Comparison of ENCODE assay signal across 8 cellular contexts in genomic region chr9:115035872-115036612, GRCh38.
A peak's percentile ranks its signal among the peaks of the same experiment; 100 is the strongest.
DNase-seq lines count a peak whose midpoint lies in the region; ATAC-seq and TF ChIP-seq lines count a peak whose summit lies in the region.

No MANE protein-coding gene starts in this region.

- intact Hi-C loops in mucosa of descending colon (cut with DNase I, micrococcal nuclease) = no loop called here

- TF ChIP-seq CTCF in GM12864 (IDR thresholded peaks at IDR 0.05; ENCODE audit: low read depth, low read length, missing control alignments) (no peak), mucosa of descending colon (IDR thresholded peaks at IDR 0.05) (no peak)

- no peak overlapping the region for H3K4me3 ChIP-seq in GM12864 (ENCODE audit: low read depth, low read length)
- H3K4me3 ChIP-seq in Karpas-422 (ENCODE audit: low read length) = no peak overlapping the region
- no peak overlapping the region for H3K4me3 ChIP-seq in mucosa of descending colon

- no peaks in the 10 kb centered on the region for H3K27me3 ChIP-seq in Karpas-422 (ENCODE audit: low read length)

- no peaks in the 10 kb centered on the region for H3K9me3 ChIP-seq in Karpas-422 (ENCODE audit: low read length)
- no peaks in the 10 kb centered on the region for H3K9me3 ChIP-seq in mucosa of descending colon

- H4K20me1 ChIP-seq in Karpas-422 (ENCODE audit: insufficient read depth, low read depth, low read length) = no peaks in the 10 kb centered on the region

- H3K4me2 ChIP-seq in Karpas-422 (ENCODE audit: low read depth, low read length, poor library complexity, severe bottlenecking) = no peak overlapping the region

- no peaks in the 10 kb centered on the region for H3K9me2 ChIP-seq in Karpas-422 (replicated peaks; ENCODE audit: insufficient read depth, low read length)

- no peak overlapping the region for H3K27ac ChIP-seq in Karpas-422 (ENCODE audit: low read length)

- H3K36me3 ChIP-seq in Karpas-422 (ENCODE audit: insufficient read depth, low read length) (no peaks in the 10 kb centered on the region), mucosa of descending colon (ENCODE audit: low read depth) (no peaks in the 10 kb centered on the region)

- H2AFZ ChIP-seq in Karpas-422 (ENCODE audit: low read length) = no peak overlapping the region

- ATAC-seq in GM21526 (IDR thresholded peaks at IDR 0.05; ENCODE audit: low FRiP score, unreplicated experiment) (peak; percentile 95), mucosa of descending colon (peak; percentile 25)

- DNase-seq in GM12864 (ENCODE audit: low read depth) (peak; percentile 72), Karpas-422 (peak; percentile 47), amniotic epithelial cell (ENCODE audit: low read depth) (peak; percentile 91), mucosa of descending colon (no peak), DMS 273 (lab: John Stamatoyannopoulos, UW; ENCODE audit: unreplicated experiment) (no peak), NCI-H345 treated with DMSO at 0.1 percent for 48 hours (lab: John Stamatoyannopoulos, UW; ENCODE audit: unreplicated experiment) (no peak), NCI-H2196 treated with DMSO at 0.1 percent for 48 hours (lab: John Stamatoyannopoulos, UW; ENCODE audit: unreplicated experiment) (no peak)

- H3K4me1 ChIP-seq in Karpas-422 (ENCODE audit: low read length) = no peaks in the 10 kb centered on the region
- no peaks in the 10 kb centered on the region for H3K4me1 ChIP-seq in mucosa of descending colon (ENCODE audit: low read depth)

- no peaks in the 10 kb centered on the region for H3K79me2 ChIP-seq in Karpas-422 (ENCODE audit: low read length)

- no peak overlapping the region for H3K9ac ChIP-seq in Karpas-422 (ENCODE audit: low read length)

Comparison
In these comparisons a context has a peak if more than half of its experiments do, and no peak if none do; other contexts are left out.
1. DNase-seq: peak in GM12864 (single experiment), Karpas-422 (single experiment) and amniotic epithelial cell (single experiment); none in mucosa of descending colon (0 of 3), DMS 273 (single experiment), NCI-H345 treated with DMSO at 0.1 percent for 48 hours (single experiment) and NCI-H2196 treated with DMSO at 0.1 percent for 48 hours (single experiment).